1 cellular context compared by ENCODE assay signal in genomic region chr7:48085942-48086341, GRCh38.
TF ChIP-seq lines count a peak whose summit lies in the region.

No MANE protein-coding gene starts in this region.

TF ChIP-seq in GM12878, 131 proteins besides CTCF, POLR2A, EP300 and RAD21:
- TF ChIP-seq E4F1 (IDR thresholded peaks at IDR 0.05; ENCODE audit: borderline replicate concordance, partially characterized antibody) (no peak), ZZZ3 (IDR thresholded peaks at IDR 0.05; ENCODE audit: control insufficient read depth, insufficient read length, low read depth) (no peak), PML (IDR thresholded peaks at IDR 0.05; ENCODE audit: low read length) (no peak), ZNF592 (IDR thresholded peaks at IDR 0.05) (no peak), IKZF2 (IDR thresholded peaks at IDR 0.05) (no peak)
